8 cellular contexts compared by ENCODE assay signal in genomic region chr20:1225729-1226313, GRCh38. TPM values are rescaled to one million over a fixed set of nuclear protein-coding genes. Genes with fewer than 3 reads are reported as not detected.
DNase-seq lines count a peak whose midpoint lies in the region; ATAC-seq and TF ChIP-seq lines count a peak whose summit lies in the region.

TSS of gene RAD21L1 (plus strand) at chr20:1226044. CDS start at chr20:1228454, 2,410 bp downstream.

- TF ChIP-seq CTCF in heart left ventricle (IDR thresholded peaks at IDR 0.05): no peak
- TF ChIP-seq CTCF in tibial nerve (IDR thresholded peaks at IDR 0.05): no peak

- peak within 1 kb of the TSS; percentile 72 to 90 (median 84) for H3K4me3 Mint-ChIP-seq in CD8-positive, alpha-beta memory T cell

- H3K36me3 ChIP-seq in CD8-positive, alpha-beta memory T cell (ENCODE audit: insufficient read depth, low read length): no peaks in the 10 kb centered on the region
- no peaks in the 10 kb centered on the region for H3K36me3 ChIP-seq in adipocyte (ENCODE audit: control insufficient read depth, insufficient read depth, low read length, severe bottlenecking)
- no peaks in the 10 kb centered on the region for H3K36me3 ChIP-seq in heart left ventricle
- no peaks in the 10 kb centered on the region for H3K36me3 ChIP-seq in tibial nerve

- peaks cover 4% of the 10 kb centered on the region for H3K27me3 ChIP-seq in CD8-positive, alpha-beta memory T cell (ENCODE audit: insufficient read depth, low read length, poor library complexity, severe bottlenecking)
- H3K27me3 ChIP-seq in adipocyte (replicated peaks; ENCODE audit: control insufficient read depth, insufficient read depth, low read length) (peaks cover 7% of the 10 kb centered on the region), heart left ventricle (peaks cover 0 to 44% (median 20%) of the 10 kb centered on the region in 9 donors), tibial nerve (peaks cover 4 to 48% of the 10 kb centered on the region in 2 donors)

- peak within 1 kb of the TSS; percentile 31 for H3K27ac ChIP-seq in CD8-positive, alpha-beta memory T cell (ENCODE audit: low read depth, low read length)
- peak within 1 kb of the TSS in 3 of 12 donors; percentile 29 to 42 (median 30) for H3K27ac ChIP-seq in heart left ventricle
- H3K27ac ChIP-seq in tibial nerve: peak within 1 kb of the TSS in 2 of 4 donors; percentile 40 to 52

- peak; percentile 54 to 81 (median 72) for DNase-seq in CD8-positive, alpha-beta memory T cell
- DNase-seq in T-helper 1 cell (peak; percentile 68 to 82 (median 78)), adipocyte (ENCODE audit: low read depth) (peak; percentile 92), heart left ventricle (peak; percentile 68 to 92 (median 83)), pons (ENCODE audit: low spot score) (peak; percentile 25), tibial nerve (ENCODE audit: low spot score in 2 of 2) (peak; percentile 36 to 56)

- H3K4me1 Mint-ChIP-seq in CD8-positive, alpha-beta memory T cell: peaks cover 16 to 24% (median 16%) of the 10 kb centered on the region in 3 donors

- no peak for TF ChIP-seq EP300 in tibial nerve (IDR thresholded peaks at IDR 0.05)

- peak within 1 kb of the TSS; percentile 74 for H3K9ac ChIP-seq in adipocyte (ENCODE audit: low read length)

- H3K9me3 ChIP-seq in CD8-positive, alpha-beta memory T cell (ENCODE audit: low read length): no peaks in the 10 kb centered on the region
- H3K9me3 ChIP-seq in adipocyte (ENCODE audit: control insufficient read depth, low read length): no peaks in the 10 kb centered on the region
- H3K9me3 ChIP-seq in heart left ventricle: peaks cover 0 to 11% (median 0%) of the 10 kb centered on the region in 12 donors
- peaks cover 0 to 18% (median 0%) of the 10 kb centered on the region in 4 donors for H3K9me3 ChIP-seq in tibial nerve

- TF ChIP-seq POLR2A in heart left ventricle (IDR thresholded peaks at IDR 0.05): no peak
- peak in 1 of 2 donors; percentile 8 for TF ChIP-seq POLR2A in tibial nerve (IDR thresholded peaks at IDR 0.05)

- H3K4me3 ChIP-seq in CD8-positive, alpha-beta memory T cell (ENCODE audit: low read length): peak within 1 kb of the TSS; percentile 66
- peak within 1 kb of the TSS; percentile 83 for H3K4me3 ChIP-seq in adipocyte (ENCODE audit: low read length)
- peak within 1 kb of the TSS; percentile 55 to 90 (median 68) for H3K4me3 ChIP-seq in heart left ventricle
- peak within 1 kb of the TSS; percentile 39 to 72 (median 54) for H3K4me3 ChIP-seq in tibial nerve

- CTCF ChIA-PET in CD8-positive, alpha-beta memory T cell (lab: Charles Lee): interaction anchor here (1.0 kb wide), 1 partner anchor 13 kb away, joined by 4 read pairs; no protein-coding TSS in a partner anchor

- 2 to 6% (median 3%) methylated on average over 6 to 66 of the region's 66 CpGs; no CpG with 5 or more reads in 1 of the 4 donors for WGBS in heart left ventricle, 4 donors
- WGBS in tibial nerve, 2 donors: 3 to 5% methylated on average over 4 to 45 of the region's 66 CpGs

- peaks cover 2 to 6% (median 3%) of the 10 kb centered on the region in 5 donors for H3K9me3 Mint-ChIP-seq in CD8-positive, alpha-beta memory T cell

- ATAC-seq in HG03103 (IDR thresholded peaks at IDR 0.05; ENCODE audit: low read depth, unreplicated experiment) (peak; percentile 52), heart left ventricle (peak; percentile 80 to 96 (median 94)), HG02623 (IDR thresholded peaks at IDR 0.05; ENCODE audit: unreplicated experiment) (no peak)

- peaks cover 14 to 20% of the 10 kb centered on the region in 2 donors for H3K27me3 Mint-ChIP-seq in CD8-positive, alpha-beta memory T cell

- intact Hi-C loops in heart left ventricle (cut with DNase I): loop anchor here in 1 of 10 donors (10.0 kb wide), 1 partner anchor 59 kb away; no protein-coding TSS in a partner anchor

- H3K27ac Mint-ChIP-seq in CD8-positive, alpha-beta memory T cell: peak within 1 kb of the TSS in 7 of 8 donors; percentile 47 to 87 (median 62)

- peaks cover 8% of the 10 kb centered on the region for H3K4me1 ChIP-seq in CD8-positive, alpha-beta memory T cell (ENCODE audit: insufficient read depth, low read length)
- H3K4me1 ChIP-seq in adipocyte (ENCODE audit: control insufficient read depth, insufficient read depth, low read length): peaks cover 5% of the 10 kb centered on the region
- peaks cover 0 to 20% (median 11%) of the 10 kb centered on the region in 12 donors for H3K4me1 ChIP-seq in heart left ventricle
- peaks cover 0 to 22% (median 10%) of the 10 kb centered on the region in 4 donors for H3K4me1 ChIP-seq in tibial nerve

- no peaks in the 10 kb centered on the region for H3K36me3 Mint-ChIP-seq in CD8-positive, alpha-beta memory T cell

- POLR2A ChIA-PET in CD8-positive, alpha-beta memory T cell (lab: Charles Lee): no interaction called here

RNA-seq across cellular contexts. Expression of gene RAD21L1, which starts in this region (rescaled TPM):
- not detected for total RNA-seq in CD8-positive, alpha-beta memory T cell
- polyA plus RNA-seq in CD8-positive, alpha-beta memory T cell: not detected
- total RNA-seq in heart left ventricle (not detected), tibial nerve (under 1 TPM in 1 of 4 donors, not detected in 3; 0.39 TPM)
- not detected for polyA plus RNA-seq in heart left ventricle

Comparison
In these comparisons a context has a peak if more than half of its experiments do, and no peak if none do; other contexts are left out.
1. Peak in DNase-seq, H3K4me3 ChIP-seq and H3K27ac ChIP-seq in CD8-positive, alpha-beta memory T cell; RNA of the gene not detected or under 1 TPM.
2. Peak in DNase-seq, ATAC-seq and H3K4me3 ChIP-seq in heart left ventricle; RNA of the gene not detected or under 1 TPM.
3. Peak in DNase-seq and H3K4me3 ChIP-seq in tibial nerve; RNA of the gene not detected or under 1 TPM.
4. DNase-seq: peak in every context shown above with its lines; median percentile 92 in adipocyte; 83 in heart left ventricle; 78 in T-helper 1 cell; 72 in CD8-positive, alpha-beta memory T cell; 46 in tibial nerve; 25 in pons.